In genomic region chr16:7394936-7395335, GRCh38 we compare ENCODE assay signal across 31 cellular contexts.
"Had no signal": no experiment of that assay in that cellular context is flagged by ENCODE, and none has a peak within 500 bp of the region (broad histone marks: within the 10 kb centered on the region; RNA-seq: fewer than 3 reads in every experiment).

No MANE protein-coding gene starts in this region.

- H3K27ac ChIP-seq: brain microvascular endothelial cell, esophagus muscularis mucosa, foreskin keratinocyte, gastroesophageal sphincter, heart right ventricle had no signal

- FAIRE-seq: astrocyte, bronchial epithelial cell, colon had no signal

- ATAC-seq: activated naive CD4-positive, alpha-beta T cell treated with anti-CD3 and anti-CD28 coated beads, Interleukin-2, amount 50 U/mL, for 72 hours; activated T-cell treated with anti-CD3 and anti-CD28 coated beads, Interleukin-2, amount 50 U/mL, for 72 hours; effector memory CD8-positive, alpha-beta T cell; foreskin keratinocyte; gastroesophageal sphincter; heart right ventricle; WTC11 had no signal

- H3K36me3 ChIP-seq: brain microvascular endothelial cell, esophagus muscularis mucosa, gastroesophageal sphincter, heart right ventricle had no signal

- H3K4me3 ChIP-seq: esophagus muscularis mucosa, gastroesophageal sphincter, heart right ventricle had no signal

- H3K4me1 ChIP-seq: foreskin keratinocyte, gastroesophageal sphincter had no signal

- H3K4me1 Mint-ChIP-seq: activated CD4-positive, alpha-beta memory T cell treated with anti-CD3 and anti-CD28 coated beads, Interleukin-2, amount 10 ng/mL, durations not matched to agents 7 days and 5 days; activated CD4-positive, alpha-beta T cell treated with anti-CD3 and anti-CD28 coated beads, Interleukin-2, amount 10 ng/mL, durations not matched to agents 7 days and 5 days; activated naive CD4-positive, alpha-beta T cell treated with anti-CD3 and anti-CD28 coated beads, Interleukin-2, amount 10 ng/mL, durations not matched to agents 7 days and 5 days; activated naive CD8-positive, alpha-beta T cell treated with anti-CD3 and anti-CD28 coated beads, Interleukin-2, amount 10 ng/mL, durations not matched to agents 7 days and 5 days; WTC11 had no signal

- DNase-seq: activated CD4-positive, alpha-beta memory T cell treated with anti-CD3 and anti-CD28 coated beads, Interleukin-2, amount 10 ng/mL, durations not matched to agents 7 days and 5 days; activated CD4-positive, alpha-beta T cell treated with anti-CD3 and anti-CD28 coated beads for 1 hour; activated CD4-positive, alpha-beta T cell treated with anti-CD3 and anti-CD28 coated beads for 4 hours; activated CD4-positive, alpha-beta T cell treated with anti-CD3 and anti-CD28 coated beads, Interleukin-2, amount 10 ng/mL, durations not matched to agents 7 days and 5 days; activated CD4-positive, alpha-beta T cell treated with anti-CD3 and anti-CD28 coated beads, Interleukin-2, amount 50 U/mL, for 4 hours; activated CD8-positive, alpha-beta memory T cell treated with anti-CD3 and anti-CD28 coated beads, Interleukin-2, amount 50 U/mL, for 48 hours; activated gamma-delta T cell; activated naive CD4-positive, alpha-beta T cell; activated naive CD4-positive, alpha-beta T cell treated with anti-CD3 and anti-CD28 coated beads, Interleukin-2, amount 10 ng/mL, durations not matched to agents 7 days and 5 days; activated naive CD8-positive, alpha-beta T cell treated with anti-CD3 and anti-CD28 coated beads, Interleukin-2, amount 10 ng/mL, durations not matched to agents 7 days and 5 days; activated T-cell treated with anti-CD3 and anti-CD28 coated beads for 4 hours; activated T-cell treated with anti-CD3 and anti-CD28 coated beads, Interleukin-2, amount 50 U/mL, for 24 hours; activated T-cell treated with anti-CD3 and anti-CD28 coated beads, Interleukin-2, amount 50 U/mL, for 72 hours; amniotic stem cell; anterior cingulate cortex; brain microvascular endothelial cell; cortex of kidney; dermis blood vessel endothelial cell; effector CD4-positive, alpha-beta T cell; effector memory CD8-positive, alpha-beta T cell; erythroblast; foreskin keratinocyte; heart right ventricle; T-helper 2 cell had no signal

- H3K36me3 Mint-ChIP-seq: activated naive CD4-positive, alpha-beta T cell treated with anti-CD3 and anti-CD28 coated beads, Interleukin-2, amount 10 ng/mL, durations not matched to agents 7 days and 5 days; activated naive CD8-positive, alpha-beta T cell treated with anti-CD3 and anti-CD28 coated beads, Interleukin-2, amount 10 ng/mL, durations not matched to agents 7 days and 5 days had no signal

- H3K27me3 ChIP-seq: brain microvascular endothelial cell, esophagus muscularis mucosa, foreskin keratinocyte, gastroesophageal sphincter, heart right ventricle had no signal

- H3K9me3 ChIP-seq: esophagus muscularis mucosa, gastroesophageal sphincter had no signal

- H3K27ac Mint-ChIP-seq: activated CD4-positive, alpha-beta memory T cell treated with anti-CD3 and anti-CD28 coated beads, Interleukin-2, amount 10 ng/mL, durations not matched to agents 7 days and 5 days; activated CD4-positive, alpha-beta T cell treated with anti-CD3 and anti-CD28 coated beads, Interleukin-2, amount 10 ng/mL, durations not matched to agents 7 days and 5 days; activated naive CD4-positive, alpha-beta T cell treated with anti-CD3 and anti-CD28 coated beads, Interleukin-2, amount 10 ng/mL, durations not matched to agents 7 days and 5 days; activated naive CD4-positive, alpha-beta T cell treated with anti-CD3 and anti-CD28 coated beads, Interleukin-2, amount 50 U/mL, for 72 hours; activated naive CD8-positive, alpha-beta T cell treated with anti-CD3 and anti-CD28 coated beads, Interleukin-2, amount 10 ng/mL, durations not matched to agents 7 days and 5 days; activated T-cell treated with anti-CD3 and anti-CD28 coated beads, Interleukin-2, amount 50 U/mL, for 24 hours; activated T-cell treated with anti-CD3 and anti-CD28 coated beads, Interleukin-2, amount 50 U/mL, for 72 hours; effector memory CD8-positive, alpha-beta T cell; WTC11 had no signal

- H3K4me3 Mint-ChIP-seq: activated CD4-positive, alpha-beta memory T cell treated with anti-CD3 and anti-CD28 coated beads, Interleukin-2, amount 10 ng/mL, durations not matched to agents 7 days and 5 days; activated CD4-positive, alpha-beta T cell treated with anti-CD3 and anti-CD28 coated beads, Interleukin-2, amount 10 ng/mL, durations not matched to agents 7 days and 5 days; activated naive CD4-positive, alpha-beta T cell treated with anti-CD3 and anti-CD28 coated beads, Interleukin-2, amount 10 ng/mL, durations not matched to agents 7 days and 5 days; activated naive CD8-positive, alpha-beta T cell treated with anti-CD3 and anti-CD28 coated beads, Interleukin-2, amount 10 ng/mL, durations not matched to agents 7 days and 5 days; activated T-cell treated with anti-CD3 and anti-CD28 coated beads, Interleukin-2, amount 50 U/mL, for 24 hours; activated T-cell treated with anti-CD3 and anti-CD28 coated beads, Interleukin-2, amount 50 U/mL, for 72 hours; effector memory CD8-positive, alpha-beta T cell; WTC11 had no signal

- H3K27me3 Mint-ChIP-seq: activated CD4-positive, alpha-beta memory T cell treated with anti-CD3 and anti-CD28 coated beads, Interleukin-2, amount 10 ng/mL, durations not matched to agents 7 days and 5 days; activated CD4-positive, alpha-beta T cell treated with anti-CD3 and anti-CD28 coated beads, Interleukin-2, amount 10 ng/mL, durations not matched to agents 7 days and 5 days; activated naive CD4-positive, alpha-beta T cell treated with anti-CD3 and anti-CD28 coated beads, Interleukin-2, amount 10 ng/mL, durations not matched to agents 7 days and 5 days; activated naive CD8-positive, alpha-beta T cell treated with anti-CD3 and anti-CD28 coated beads, Interleukin-2, amount 10 ng/mL, durations not matched to agents 7 days and 5 days; activated T-cell treated with anti-CD3 and anti-CD28 coated beads, Interleukin-2, amount 50 U/mL, for 24 hours; effector memory CD8-positive, alpha-beta T cell had no signal
